26 cellular contexts compared by ENCODE assay signal in the genomic region with DNA sequence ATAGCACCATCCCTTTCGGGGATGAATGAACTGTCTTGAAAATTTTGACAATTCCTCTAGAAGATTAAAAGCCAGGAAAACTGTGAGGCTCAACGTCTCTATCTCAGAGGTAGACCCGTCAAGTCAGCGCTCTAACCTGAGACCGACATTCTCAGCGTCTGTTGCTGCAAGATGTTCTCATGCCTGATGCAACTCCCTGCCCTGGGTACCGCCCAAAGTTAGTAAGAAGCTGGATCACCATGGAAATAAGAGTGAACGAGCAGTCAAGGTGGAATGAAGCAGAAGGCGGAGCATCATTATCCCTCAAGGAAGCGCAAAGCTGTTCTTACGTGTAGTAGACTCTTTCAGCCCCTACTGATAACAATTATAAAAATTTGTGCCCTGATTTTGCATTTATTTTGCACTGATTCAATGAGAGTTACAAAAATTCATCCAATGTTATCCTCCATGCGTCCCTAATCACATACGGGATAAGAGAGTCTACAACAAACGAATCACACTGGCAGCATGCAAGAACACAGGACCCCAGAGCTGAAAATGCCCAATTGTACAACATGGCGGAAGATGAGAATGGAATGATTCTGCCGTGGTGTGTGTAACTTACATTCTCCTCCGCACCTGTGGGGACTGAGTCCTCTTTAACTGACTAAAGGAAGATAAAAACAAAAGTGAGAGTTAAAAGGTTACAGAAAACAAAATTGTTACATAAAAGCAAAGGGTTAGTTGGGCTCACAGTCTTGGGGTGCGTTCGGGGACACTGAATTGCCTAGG.
"Had no signal": no experiment of that assay in that cellular context is flagged by ENCODE, and none has a peak within 500 bp of the region (broad histone marks: within the 10 kb centered on the region; RNA-seq: fewer than 3 reads in every experiment).

No MANE protein-coding gene starts in this region.

- H3K36me3 ChIP-seq: breast epithelium, esophagus squamous epithelium, left ventricle myocardium inferior, pancreas, right atrium auricular region, upper lobe of left lung, vagina had no signal

- H3K9me3 ChIP-seq: esophagus squamous epithelium, pancreas, psoas muscle, right atrium auricular region had no signal

- H3K4me1 ChIP-seq: breast epithelium, esophagus squamous epithelium, left ventricle myocardium inferior, pancreas, psoas muscle, right atrium auricular region, upper lobe of left lung had no signal

- ATAC-seq: activated CD8-positive, alpha-beta T cell treated with anti-CD3 and anti-CD28 coated beads for 36 hours; activated T-cell treated with anti-CD3 and anti-CD28 coated beads, Interleukin-2, amount 50 U/mL, for 4 hours; activated T-helper 17 cell treated with anti-CD3 and anti-CD28 coated beads, Interleukin-2, amount 50 U/mL, for 72 hours; pancreas; psoas muscle; WTC11 had no signal

- H3K4me3 ChIP-seq: breast epithelium, esophagus squamous epithelium, left ventricle myocardium inferior, pancreas, psoas muscle, right atrium auricular region, smooth muscle cell, upper lobe of left lung, vagina had no signal

- DNase-seq: activated CD4-positive, alpha-beta T cell treated with anti-CD3 and anti-CD28 coated beads for 1 hour; activated CD4-positive, alpha-beta T cell treated with anti-CD3 and anti-CD28 coated beads, Interleukin-2, amount 50 U/mL, for 1 hour; activated CD8-positive, alpha-beta T cell treated with anti-CD3 and anti-CD28 coated beads for 36 hours; activated gamma-delta T cell treated with Interleukin-2 at 50 U/mL for 16 hours; activated T-cell treated with anti-CD3 and anti-CD28 coated beads, Interleukin-2, amount 50 U/mL, for 4 hours; dermis blood vessel endothelial cell; effector CD8-positive, alpha-beta T cell; esophagus squamous epithelium; islet precursor cell; left ventricle myocardium inferior; naive B cell; nephron progenitor cell; pancreas; psoas muscle; stimulated activated CD4-positive, alpha-beta T cell treated with anti-CD3 and anti-CD28 coated beads, Interleukin-1b, Interleukin-23, amount 100 ng/mL, for 48 hours; stimulated activated naive CD4-positive, alpha-beta T cell had no signal

- FAIRE-seq: colon, frontal cortex, pancreas had no signal

- H3K4me2 ChIP-seq: smooth muscle cell had no signal

- H3K27me3 ChIP-seq: breast epithelium, esophagus squamous epithelium, pancreas, right atrium auricular region, upper lobe of left lung, vagina had no signal

- H3K27ac ChIP-seq: breast epithelium, epithelial cell of prostate, esophagus squamous epithelium, left ventricle myocardium inferior, pancreas, psoas muscle, right atrium auricular region, upper lobe of left lung had no signal
